ENCODE assay signal across 8 cellular contexts in the genomic region with DNA sequence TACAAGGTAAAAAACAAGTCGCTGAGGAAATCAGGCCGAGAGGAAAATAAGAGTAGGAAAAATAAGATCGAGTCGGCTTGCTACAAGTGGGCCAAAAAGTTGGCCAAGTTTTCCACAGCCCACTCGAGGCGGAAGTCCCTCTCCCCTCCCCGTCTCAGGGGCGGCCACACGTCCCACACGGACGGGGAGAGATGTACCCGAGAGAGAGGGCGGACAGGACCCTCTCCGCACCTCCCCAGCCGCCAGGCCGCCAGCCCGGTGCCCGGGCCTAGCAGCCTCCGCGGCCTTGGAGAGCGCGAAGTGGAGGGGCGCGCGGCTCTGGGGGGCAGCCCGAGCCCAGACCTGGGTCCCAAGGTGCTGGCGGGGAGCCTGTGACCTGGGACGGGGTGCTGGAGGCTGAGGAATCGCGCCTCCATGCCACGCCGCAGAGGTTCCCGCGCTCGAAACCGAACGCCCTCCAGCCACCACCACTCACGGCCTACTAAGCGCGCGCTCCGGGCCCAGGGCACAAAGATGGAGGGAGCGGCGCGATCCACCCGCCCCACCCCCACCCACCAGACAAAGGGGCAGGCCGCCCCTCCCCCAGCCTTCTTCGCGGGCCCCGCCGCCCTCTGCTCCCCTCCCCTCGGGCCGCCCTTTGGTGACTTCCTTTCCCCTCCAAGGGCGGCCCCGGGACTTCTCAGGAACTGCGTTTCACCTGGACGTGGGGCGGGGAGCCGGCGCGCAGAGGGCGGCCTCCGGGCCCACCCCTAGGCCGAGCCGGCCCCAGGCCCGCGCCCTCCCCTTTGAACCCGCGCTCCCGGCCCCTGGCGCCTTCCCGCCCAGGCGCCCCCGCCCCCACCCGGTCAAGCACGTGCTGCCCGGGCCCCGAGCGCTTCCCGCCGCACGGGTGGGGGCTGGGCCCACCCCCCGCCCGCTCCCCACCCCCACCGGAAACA. TPM values are rescaled to one million over a fixed set of nuclear protein-coding genes. Genes with fewer than 3 reads are reported as not detected.
A peak's percentile ranks its signal among the peaks of the same experiment; 100 is the strongest.
DNase-seq lines count a peak whose midpoint lies in the region; ATAC-seq, FAIRE-seq and TF ChIP-seq lines count a peak whose summit lies in the region.

No MANE protein-coding gene starts in this region.

- H3K36me3 ChIP-seq in heart right ventricle (no peaks in the 10 kb centered on the region), uterus (no peaks in the 10 kb centered on the region)
- H3K36me3 ChIP-seq in naive thymus-derived CD4-positive, alpha-beta T cell (ENCODE audit: control insufficient read depth in 2 of 3, insufficient read depth in 3 of 3, low read length in 3 of 3) = peaks cover 0 to 8% (median 0%) of the 10 kb centered on the region in 3 experiments

- CTCF ChIA-PET in naive thymus-derived CD4-positive, alpha-beta T cell (lab: Charles Lee) = no interaction called here

- no peak overlapping the region for H3K4me3 Mint-ChIP-seq in chondrocyte (ENCODE audit: unreplicated experiment)
- peak overlapping the region; percentile 26 to 94 (median 71) for H3K4me3 Mint-ChIP-seq in naive thymus-derived CD4-positive, alpha-beta T cell

- POLR2A ChIA-PET in naive thymus-derived CD4-positive, alpha-beta T cell (lab: Charles Lee) = interaction anchor here (1.3 to 3.0 kb wide), 2 partner anchors 9 to 11 kb away, joined by 4 to 17 read pairs; no protein-coding TSS in a partner anchor

- TF ChIP-seq CTCF in heart right ventricle (IDR thresholded peaks at IDR 0.05) (no peak), chondrocyte (IDR thresholded peaks at IDR 0.05) (no peak), uterus (IDR thresholded peaks at IDR 0.05) (no peak)

- H3K4me1 ChIP-seq in heart right ventricle (peaks cover 6 to 33% (median 14%) of the 10 kb centered on the region in 9 donors), uterus (peaks cover 0 to 6% of the 10 kb centered on the region in 2 donors)
- H3K4me1 ChIP-seq in naive thymus-derived CD4-positive, alpha-beta T cell (ENCODE audit: control insufficient read depth in 2 of 2, insufficient read depth in 2 of 2, low read length in 2 of 2) = peaks cover 13 to 15% of the 10 kb centered on the region in 2 donors

- ATAC-seq in heart right ventricle = peak in 1 of 8 donors; percentile 10
- no peak for ATAC-seq in Right ventricle myocardium superior (ENCODE audit: poor library complexity)
- ATAC-seq in naive thymus-derived CD4-positive, alpha-beta T cell = no peak

- no peak for FAIRE-seq in GM19239 (lab: Jason Lieb, UNC)

- H3K4me1 Mint-ChIP-seq in chondrocyte (ENCODE audit: low read depth) = peaks cover 9% of the 10 kb centered on the region
- peaks cover 16 to 29% (median 25%) of the 10 kb centered on the region in 7 donors for H3K4me1 Mint-ChIP-seq in naive thymus-derived CD4-positive, alpha-beta T cell

- no peaks in the 10 kb centered on the region for H3K27me3 Mint-ChIP-seq in chondrocyte (ENCODE audit: low read depth)
- no peaks in the 10 kb centered on the region for H3K27me3 Mint-ChIP-seq in naive thymus-derived CD4-positive, alpha-beta T cell

- H3K9me3 ChIP-seq in heart right ventricle (no peaks in the 10 kb centered on the region), uterus (no peaks in the 10 kb centered on the region)
- H3K9me3 ChIP-seq in naive thymus-derived CD4-positive, alpha-beta T cell (ENCODE audit: control insufficient read depth in 2 of 3, low read length in 3 of 3) = no peaks in the 10 kb centered on the region

- H3K4me3 ChIP-seq in heart right ventricle (peak overlapping the region in 4 of 10 donors; percentile 78 to 85 (median 83)), uterus (no peak overlapping the region)
- H3K4me3 ChIP-seq in naive thymus-derived CD4-positive, alpha-beta T cell (ENCODE audit: low read length) = peak overlapping the region; percentile 66

- TF ChIP-seq POLR2A in uterus (IDR thresholded peaks at IDR 0.05) = no peak

- H3K27me3 ChIP-seq in heart right ventricle = no peaks in the 10 kb centered on the region
- no peaks in the 10 kb centered on the region for H3K27me3 ChIP-seq in naive thymus-derived CD4-positive, alpha-beta T cell (ENCODE audit: control insufficient read depth in 2 of 2, insufficient read depth in 2 of 2, low read length in 2 of 2)
- no peaks in the 10 kb centered on the region for H3K27me3 ChIP-seq in uterus

- 61 to 68% methylated on average over 62 to 85 of the region's 85 CpGs for WGBS in heart right ventricle, 2 donors

- H3K27ac ChIP-seq in heart right ventricle (peak overlapping the region in 8 of 10 donors; percentile 76 to 94 (median 84)), uterus (peak overlapping the region; percentile 84 to 87)
- peak overlapping the region; percentile 99 for H3K27ac ChIP-seq in naive thymus-derived CD4-positive, alpha-beta T cell (ENCODE audit: low read depth, low read length)

- H3K36me3 Mint-ChIP-seq in chondrocyte (ENCODE audit: low read depth) = no peaks in the 10 kb centered on the region
- peaks cover 0 to 3% (median 0%) of the 10 kb centered on the region in 5 donors for H3K36me3 Mint-ChIP-seq in naive thymus-derived CD4-positive, alpha-beta T cell

- no peaks in the 10 kb centered on the region for H3K9me3 Mint-ChIP-seq in chondrocyte (ENCODE audit: low read depth)
- no peaks in the 10 kb centered on the region for H3K9me3 Mint-ChIP-seq in naive thymus-derived CD4-positive, alpha-beta T cell

- no peak overlapping the region for H3K27ac Mint-ChIP-seq in chondrocyte (ENCODE audit: unreplicated experiment)
- H3K27ac Mint-ChIP-seq in naive thymus-derived CD4-positive, alpha-beta T cell = peak overlapping the region; percentile 64 to 90 (median 84)

- peak in 1 of 2 donors; percentile 28 for DNase-seq in heart right ventricle
- no peak for DNase-seq in Right ventricle myocardium superior
- DNase-seq in chondrocyte (ENCODE audit: low spot score) = peak; percentile 79
- DNase-seq in naive thymus-derived CD4-positive, alpha-beta T cell = peak in 4 of 9 donors; percentile 22 to 57 (median 41)
- no peak for DNase-seq in uterus
- DNase-seq in T-helper 9 cell = no peak
- no peak for DNase-seq in DMS79 treated with DMSO at 0.1 percent for 48 hours (lab: John Stamatoyannopoulos, UW)
- DNase-seq in GM19239 (ENCODE audit: insufficient read length, low spot score) = no peak

- intact Hi-C loops in heart right ventricle (cut with DNase I) = loop anchor here in 3 of 10 donors (5.0 kb wide), 1 partner anchor 38 kb away; no protein-coding TSS in a partner anchor
- intact Hi-C loops in Right ventricle myocardium superior (cut with DNase I) = loop anchor here (5.0 kb wide), 1 partner anchor 38 kb away; no protein-coding TSS in a partner anchor
- intact Hi-C loops in naive thymus-derived CD4-positive, alpha-beta T cell (cut with micrococcal nuclease) = loop anchor here (1.0 to 10.0 kb wide), 10 partner anchors 39 to 1393 kb away; a partner anchor contains a TSS
- intact Hi-C loops in uterus (cut with DNase I; ENCODE audit: low total_unique reads) = no loop called here

RNA-seq across cellular contexts. Expression of a gene that starts 1.7 kb away (rescaled TPM):
- total RNA-seq in heart right ventricle = 10 to 100 TPM; 33.9 to 54.9 (median 41.3) TPM
- 10 to 100 TPM; 14.2 to 41.0 TPM for polyA plus RNA-seq in heart right ventricle
- total RNA-seq in Right ventricle myocardium superior = 45.7 TPM
- 33.4 to 55.2 TPM (median 37.8 TPM) in 3 replicates for total RNA-seq in chondrocyte
- total RNA-seq in naive thymus-derived CD4-positive, alpha-beta T cell = 100 to 1,000 TPM in 2 of 5 experiments, 10 to 100 TPM in 3; 90.0 to 180 (median 95.3) TPM
- polyA plus RNA-seq in naive thymus-derived CD4-positive, alpha-beta T cell = 10 to 100 TPM; 35.7 to 41.0 TPM
- total RNA-seq in uterus = 10 to 100 TPM in 2 of 4 donors, 1 to 10 TPM in 1, under 1 TPM in 1; 0.51 to 24.4 (median 13.5) TPM

RNA-seq across cellular contexts. Expression of a gene that starts 13.9 kb away (rescaled TPM):
- total RNA-seq in heart right ventricle = 10 to 100 TPM; 16.0 to 29.1 (median 24.2) TPM
- 10 to 100 TPM; 51.5 to 78.2 TPM for polyA plus RNA-seq in heart right ventricle
- 19.1 TPM for total RNA-seq in Right ventricle myocardium superior
- total RNA-seq in chondrocyte = 15.5 to 19.0 TPM (median 18.0 TPM) in 3 replicates
- 10 to 100 TPM; 13.9 to 24.2 (median 22.5) TPM for total RNA-seq in naive thymus-derived CD4-positive, alpha-beta T cell
- polyA plus RNA-seq in naive thymus-derived CD4-positive, alpha-beta T cell = 10 to 100 TPM; 32.3 to 45.5 TPM
- 10 to 100 TPM in 3 of 4 donors, 1 to 10 TPM in 1; 5.2 to 44.3 (median 20.0) TPM for total RNA-seq in uterus
